Comparison of ENCODE assay signal across 8 cellular contexts in the genomic region with DNA sequence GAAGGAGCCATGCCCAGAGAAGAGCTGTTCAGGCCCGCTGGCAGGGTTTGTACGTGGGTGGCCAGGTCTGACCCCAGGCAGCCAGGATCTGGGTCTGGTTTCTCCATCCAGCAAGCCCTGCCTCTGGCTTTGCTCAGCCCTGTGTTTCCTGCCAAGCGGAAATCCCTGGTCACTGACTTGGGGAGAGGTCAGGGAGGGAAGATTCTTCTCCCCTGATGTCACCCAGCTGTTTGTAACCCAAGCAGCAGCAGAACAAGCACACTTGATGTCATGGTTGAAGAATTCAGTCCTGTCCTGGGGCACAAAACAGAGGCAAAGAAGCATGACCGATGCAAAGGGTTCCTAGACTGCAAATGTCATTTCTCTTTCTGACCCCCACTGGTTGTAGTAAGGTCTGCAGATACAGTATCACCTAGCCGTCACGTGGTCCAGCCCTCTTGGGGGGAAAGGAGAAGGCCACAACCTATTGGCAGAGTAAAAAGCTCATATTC.
DNase-seq lines count a peak whose midpoint lies in the region; ATAC-seq and TF ChIP-seq lines count a peak whose summit lies in the region.

No MANE protein-coding gene starts in this region.

- DNase-seq in Caco-2 (peak; percentile 75 to 84), RPMI7951 (ENCODE audit: low read depth) (peak; percentile 99), foreskin keratinocyte (peak; percentile 99), trophoblast cell (peak; percentile 96 to 98)
- no peak for DNase-seq in NK-92 treated with Interleukin-12 subunit alpha and Interleukin-12 subunit beta, amount 100 ng/mL, for 24 hours (lab: John Stamatoyannopoulos, UW)
- no peak for DNase-seq in activated CD4-positive, alpha-beta T cell treated with anti-CD3 and anti-CD28 coated beads, Interleukin-2, amount 10 ng/mL, durations not matched to agents 24 days and 14 days

- WGBS in trophoblast cell (ENCODE audit: extremely low coverage, insufficient coverage, insufficient read length), result no CpG with 5 or more reads among the region's 6 CpGs

- H3K27me3 ChIP-seq in Caco-2 (replicated peaks; ENCODE audit: control insufficient read depth, insufficient read depth, low read length), result no peaks in the 10 kb centered on the region
- H3K27me3 ChIP-seq in foreskin keratinocyte, result no peaks in the 10 kb centered on the region
- H3K27me3 ChIP-seq in trophoblast cell (ENCODE audit: insufficient read depth, low read length), result no peaks in the 10 kb centered on the region

- H3K4me1 Mint-ChIP-seq in Caco-2 (ENCODE audit: low read depth, unreplicated experiment), result peaks cover 20% of the 10 kb centered on the region
- peaks cover 6% of the 10 kb centered on the region for H3K4me1 Mint-ChIP-seq in activated CD4-positive, alpha-beta T cell treated with anti-CD3 and anti-CD28 coated beads, Interleukin-2, amount 10 ng/mL, durations not matched to agents 24 days and 14 days

- TF ChIP-seq CTCF in Caco-2 (IDR thresholded peaks at IDR 0.05; ENCODE audit: insufficient read depth in 1 of 2, low read depth in 1 of 2, low read length in 1 of 2, severe bottlenecking in 1 of 2, unreplicated experiment in 1 of 2) (no peak), foreskin keratinocyte (conservative IDR thresholded peaks at IDR 0.05) (peak; percentile 18)

- H3K4me3 Mint-ChIP-seq in Caco-2 (ENCODE audit: unreplicated experiment), result no peak overlapping the region
- H3K4me3 Mint-ChIP-seq in activated CD4-positive, alpha-beta T cell treated with anti-CD3 and anti-CD28 coated beads, Interleukin-2, amount 10 ng/mL, durations not matched to agents 24 days and 14 days, result no peak overlapping the region

- H3K9me3 ChIP-seq in Caco-2, result no peaks in the 10 kb centered on the region
- peaks cover 1% of the 10 kb centered on the region for H3K9me3 ChIP-seq in trophoblast cell (ENCODE audit: insufficient read depth, low read depth, low read length)

- peak overlapping the region; percentile 31 for H4K8ac ChIP-seq in trophoblast cell (ENCODE audit: low read depth, low read length)

- H3K9ac ChIP-seq in trophoblast cell (ENCODE audit: low read length), result no peak overlapping the region

- H3K9me3 Mint-ChIP-seq in Caco-2 (ENCODE audit: unreplicated experiment), result no peaks in the 10 kb centered on the region
- H3K9me3 Mint-ChIP-seq in activated CD4-positive, alpha-beta T cell treated with anti-CD3 and anti-CD28 coated beads, Interleukin-2, amount 10 ng/mL, durations not matched to agents 24 days and 14 days, result no peaks in the 10 kb centered on the region

- no peak overlapping the region for H3K18ac ChIP-seq in trophoblast cell (ENCODE audit: low read length)

- H2AFZ ChIP-seq in trophoblast cell (ENCODE audit: insufficient read depth, low read length, poor library complexity), result peak overlapping the region; percentile 14

- CTCF ChIA-PET in Caco-2 (lab: Charles Lee), result interaction anchor here (0.6 kb wide), 1 partner anchor 129 kb away, joined by 3 read pairs; no protein-coding TSS in a partner anchor

- no peak overlapping the region for H2AK5ac ChIP-seq in trophoblast cell (ENCODE audit: low read length)

- H3K4ac ChIP-seq in trophoblast cell (ENCODE audit: low read depth, low read length), result no peak overlapping the region

- no peaks in the 10 kb centered on the region for H3K79me2 ChIP-seq in trophoblast cell (ENCODE audit: control insufficient read depth, insufficient read depth, low read length, poor library complexity)

- H3K79me1 ChIP-seq in trophoblast cell (ENCODE audit: low read length), result peaks cover 32% of the 10 kb centered on the region

- no TSS peak for BruUV-seq in Caco-2 (replicated peaks; lab: Mats Ljungman, UMichigan)

- intact Hi-C loops in Caco-2 (cut with micrococcal nuclease; ENCODE audit: unreplicated experiment), result no loop called here
- intact Hi-C loops in activated CD4-positive, alpha-beta T cell treated with anti-CD3 and anti-CD28 coated beads, Interleukin-2, amount 10 ng/mL, durations not matched to agents 24 days and 14 days (cut with micrococcal nuclease), result no loop called here

- H3K36me3 Mint-ChIP-seq in Caco-2 (ENCODE audit: insufficient read depth, unreplicated experiment), result peaks cover 6% of the 10 kb centered on the region
- no peaks in the 10 kb centered on the region for H3K36me3 Mint-ChIP-seq in activated CD4-positive, alpha-beta T cell treated with anti-CD3 and anti-CD28 coated beads, Interleukin-2, amount 10 ng/mL, durations not matched to agents 24 days and 14 days (ENCODE audit: low read depth)

- H2BK120ac ChIP-seq in trophoblast cell (ENCODE audit: insufficient read depth, low read length, poor library complexity), result peak overlapping the region; percentile 50

- H4K91ac ChIP-seq in trophoblast cell (ENCODE audit: low read depth, low read length), result peak overlapping the region; percentile 74

- H3K27ac ChIP-seq in foreskin keratinocyte, result peak overlapping the region; percentile 71
- peak overlapping the region; percentile 85 for H3K27ac ChIP-seq in trophoblast cell (ENCODE audit: low read depth, low read length)

- peak overlapping the region; percentile 88 for H3K27ac Mint-ChIP-seq in Caco-2 (ENCODE audit: unreplicated experiment)
- H3K27ac Mint-ChIP-seq in activated CD4-positive, alpha-beta T cell treated with anti-CD3 and anti-CD28 coated beads, Interleukin-2, amount 10 ng/mL, durations not matched to agents 24 days and 14 days, result no peak overlapping the region

- H3K36me3 ChIP-seq in Caco-2 (ENCODE audit: control insufficient read depth, insufficient read depth, low read length) (no peaks in the 10 kb centered on the region), trophoblast cell (ENCODE audit: control insufficient read depth in 1 of 2, insufficient read depth in 2 of 2, low read length in 2 of 2) (no peaks in the 10 kb centered on the region)

- H3K4me2 ChIP-seq in trophoblast cell (ENCODE audit: low read length), result no peak overlapping the region

- ATAC-seq in foreskin keratinocyte (peak; percentile 78), HG03095 (IDR thresholded peaks at IDR 0.05; ENCODE audit: unreplicated experiment) (no peak), HG02970 (IDR thresholded peaks at IDR 0.05; ENCODE audit: low FRiP score, unreplicated experiment) (no peak)

- no peak overlapping the region for H3K14ac ChIP-seq in trophoblast cell (ENCODE audit: low read length)

- H3K4me3 ChIP-seq in Caco-2 (ENCODE audit: low read depth, low read length), result no peak overlapping the region
- no peak overlapping the region for H3K4me3 ChIP-seq in trophoblast cell (ENCODE audit: low read depth, low read length)

- peak overlapping the region; percentile 71 for H2BK5ac ChIP-seq in trophoblast cell (ENCODE audit: low read depth, low read length, poor library complexity)

- H2BK12ac ChIP-seq in trophoblast cell (ENCODE audit: low read length), result peak overlapping the region; percentile 84

- no peak overlapping the region for H4K12ac ChIP-seq in trophoblast cell (ENCODE audit: low read depth, low read length)

- POLR2A ChIA-PET in Caco-2 (lab: Charles Lee), result no interaction called here

- H3K4me1 ChIP-seq in Caco-2, result peaks cover 21% of the 10 kb centered on the region
- H3K4me1 ChIP-seq in foreskin keratinocyte, result peaks cover 70% of the 10 kb centered on the region
- peaks cover 28 to 40% of the 10 kb centered on the region in 2 experiments for H3K4me1 ChIP-seq in trophoblast cell (ENCODE audit: control insufficient read depth in 1 of 2, insufficient read depth in 2 of 2, low read length in 2 of 2)

- H3K27me3 Mint-ChIP-seq in Caco-2 (ENCODE audit: insufficient read depth, unreplicated experiment), result no peaks in the 10 kb centered on the region
- no peaks in the 10 kb centered on the region for H3K27me3 Mint-ChIP-seq in activated CD4-positive, alpha-beta T cell treated with anti-CD3 and anti-CD28 coated beads, Interleukin-2, amount 10 ng/mL, durations not matched to agents 24 days and 14 days

- no peak overlapping the region for H3K23ac ChIP-seq in trophoblast cell (ENCODE audit: low read length)

Comparison
In these comparisons a context has a peak if more than half of its experiments do, and no peak if none do; other contexts are left out.
1. DNase-seq: peak in Caco-2 (2 of 2), RPMI7951 (single experiment), foreskin keratinocyte (2 of 2) and trophoblast cell (2 of 2); none in NK-92 treated with Interleukin-12 subunit alpha and Interleukin-12 subunit beta, amount 100 ng/mL, for 24 hours (single experiment) and activated CD4-positive, alpha-beta T cell treated with anti-CD3 and anti-CD28 coated beads, Interleukin-2, amount 10 ng/mL, durations not matched to agents 24 days and 14 days (single experiment).